In the genomic region with DNA sequence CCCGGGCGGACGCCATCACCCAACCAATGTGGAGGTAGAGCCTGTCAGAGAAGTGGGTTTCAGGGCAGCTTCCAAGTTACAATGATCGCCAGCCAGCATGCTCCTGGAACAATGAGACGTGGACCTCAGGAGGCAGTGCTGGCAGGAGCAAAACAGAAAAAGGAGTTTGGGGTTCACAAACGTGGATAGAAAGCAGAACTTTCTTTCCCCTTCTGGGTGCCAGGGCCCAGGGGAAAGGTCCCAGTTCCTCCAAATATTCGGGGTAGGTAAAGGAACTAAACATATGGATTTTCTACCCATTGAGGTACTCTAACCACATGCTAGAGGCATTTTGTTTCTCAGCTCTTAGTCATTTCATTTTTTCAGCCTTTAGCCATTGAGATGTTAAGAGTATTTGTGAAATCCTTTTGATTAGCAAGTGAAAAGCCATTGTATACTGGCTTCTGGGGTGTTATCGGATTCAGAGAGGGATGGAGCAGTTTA, we compare ENCODE assay signal across 15 cellular contexts.
"Had no signal": no experiment of that assay in that cellular context is flagged by ENCODE, and none has a peak within 500 bp of the region (broad histone marks: within the 10 kb centered on the region; RNA-seq: fewer than 3 reads in every experiment).

No MANE protein-coding gene starts in this region.

- H3K4me3 ChIP-seq: gastrocnemius medialis, heart left ventricle, thyroid gland, vagina had no signal

- H3K27ac ChIP-seq: gastrocnemius medialis, thyroid gland, vagina had no signal

- H3K27ac Mint-ChIP-seq: activated naive CD8-positive, alpha-beta T cell treated with anti-CD3 and anti-CD28 coated beads, Interleukin-2, amount 10 ng/mL, durations not matched to agents 7 days and 5 days; naive thymus-derived CD8-positive, alpha-beta T cell; stimulated activated memory B cell treated with anti-CD40 and anti-IgM and Interleukin-4, amounts not matched to agents 10 μg/mL and 1 μg/mL and 100 μg/mL, for 72 hours had no signal

- H3K9me3 Mint-ChIP-seq: activated naive CD8-positive, alpha-beta T cell treated with anti-CD3 and anti-CD28 coated beads, Interleukin-2, amount 10 ng/mL, durations not matched to agents 7 days and 5 days; naive thymus-derived CD8-positive, alpha-beta T cell; stimulated activated memory B cell treated with anti-CD40 and anti-IgM and Interleukin-4, amounts not matched to agents 10 μg/mL and 1 μg/mL and 100 μg/mL, for 72 hours had no signal

- H3K4me1 ChIP-seq: gastrocnemius medialis, vagina had no signal

- H3K27me3 ChIP-seq: gastrocnemius medialis, heart left ventricle, thyroid gland, vagina had no signal

- H3K36me3 ChIP-seq: gastrocnemius medialis, heart left ventricle, thyroid gland, vagina had no signal

- H3K36me3 Mint-ChIP-seq: activated naive CD8-positive, alpha-beta T cell treated with anti-CD3 and anti-CD28 coated beads, Interleukin-2, amount 10 ng/mL, durations not matched to agents 7 days and 5 days; naive thymus-derived CD8-positive, alpha-beta T cell; stimulated activated memory B cell treated with anti-CD40 and anti-IgM and Interleukin-4, amounts not matched to agents 10 μg/mL and 1 μg/mL and 100 μg/mL, for 72 hours had no signal

- H3K4me1 Mint-ChIP-seq: activated naive CD8-positive, alpha-beta T cell treated with anti-CD3 and anti-CD28 coated beads, Interleukin-2, amount 10 ng/mL, durations not matched to agents 7 days and 5 days; naive thymus-derived CD8-positive, alpha-beta T cell; stimulated activated memory B cell treated with anti-CD40 and anti-IgM and Interleukin-4, amounts not matched to agents 10 μg/mL and 1 μg/mL and 100 μg/mL, for 72 hours had no signal

- H3K9me3 ChIP-seq: gastrocnemius medialis, heart left ventricle, thyroid gland, vagina had no signal

- ATAC-seq: gastrocnemius medialis; heart left ventricle; naive thymus-derived CD8-positive, alpha-beta T cell; stimulated activated memory B cell treated with anti-CD40 and anti-IgM and Interleukin-4, amounts not matched to agents 10 μg/mL and 1 μg/mL and 100 μg/mL, for 72 hours had no signal

- H3K27me3 Mint-ChIP-seq: activated naive CD8-positive, alpha-beta T cell treated with anti-CD3 and anti-CD28 coated beads, Interleukin-2, amount 10 ng/mL, durations not matched to agents 7 days and 5 days; naive thymus-derived CD8-positive, alpha-beta T cell; stimulated activated memory B cell treated with anti-CD40 and anti-IgM and Interleukin-4, amounts not matched to agents 10 μg/mL and 1 μg/mL and 100 μg/mL, for 72 hours had no signal

- H3K4me3 Mint-ChIP-seq: activated naive CD8-positive, alpha-beta T cell treated with anti-CD3 and anti-CD28 coated beads, Interleukin-2, amount 10 ng/mL, durations not matched to agents 7 days and 5 days; naive thymus-derived CD8-positive, alpha-beta T cell; stimulated activated memory B cell treated with anti-CD40 and anti-IgM and Interleukin-4, amounts not matched to agents 10 μg/mL and 1 μg/mL and 100 μg/mL, for 72 hours had no signal

- DNase-seq: activated CD4-positive, alpha-beta T cell treated with anti-CD3 and anti-CD28 coated beads, Interleukin-2, amount 50 U/mL, for 1 hour; activated naive CD4-positive, alpha-beta T cell; activated naive CD8-positive, alpha-beta T cell treated with anti-CD3 and anti-CD28 coated beads, Interleukin-2, amount 10 ng/mL, durations not matched to agents 7 days and 5 days; anterior cingulate cortex; cerebellar nuclear complex; erythroblast; gastrocnemius medialis; heart left ventricle; naive thymus-derived CD8-positive, alpha-beta T cell; nucleus accumbens; retina; stimulated activated CD4-positive, alpha-beta T cell treated with anti-CD3 and anti-CD28 coated beads, Interleukin-2, amount 100 ng/mL, for 48 hours; thyroid gland had no signal
